ENCODE assay signal across 14 cellular contexts in genomic region chr15:22844421-22845288, GRCh38. TPM values are rescaled to one million over a fixed set of nuclear protein-coding genes. Genes with fewer than 3 reads are reported as not detected.
DNase-seq lines count a peak whose midpoint lies in the region; ATAC-seq and TF ChIP-seq lines count a peak whose summit lies in the region.
"Had no signal": no experiment of that assay in that cellular context is flagged by ENCODE, and none has a peak within 500 bp of the region (broad histone marks: within the 10 kb centered on the region; RNA-seq: fewer than 3 reads in every experiment).

No MANE protein-coding gene starts in this region.

- no peak for ATAC-seq in stimulated activated naive CD8-positive, alpha-beta T cell treated with anti-CD3 and anti-CD28 coated beads, Interleukin-15, amount 100 ng/mL, for 72 hours
- no peak for ATAC-seq in activated T-helper 17 cell treated with anti-CD3 and anti-CD28 coated beads, Interleukin-2, amount 50 U/mL, for 72 hours (replicated peaks)
- ATAC-seq in GM19455 (IDR thresholded peaks at IDR 0.05; ENCODE audit: unreplicated experiment) = no peak

- H3K4me3 Mint-ChIP-seq in stimulated activated naive CD8-positive, alpha-beta T cell treated with anti-CD3 and anti-CD28 coated beads, Interleukin-15, Interleukin-2, amounts not matched to agents 100 ng/mL and 50 ng/mL, for 24 hours = no peak overlapping the region
- H3K4me3 Mint-ChIP-seq in stimulated activated naive CD8-positive, alpha-beta T cell treated with anti-CD3 and anti-CD28 coated beads, Interleukin-15, amount 100 ng/mL, for 72 hours = no peak overlapping the region
- H3K4me3 Mint-ChIP-seq in activated T-helper 17 cell treated with anti-CD3 and anti-CD28 coated beads, Interleukin-2, amount 50 U/mL, for 72 hours = no peak overlapping the region
- H3K4me3 Mint-ChIP-seq in mesothelial cell of epicardium = no peak overlapping the region

- peaks cover 70% of the 10 kb centered on the region for H3K36me3 Mint-ChIP-seq in stimulated activated naive CD8-positive, alpha-beta T cell treated with anti-CD3 and anti-CD28 coated beads, Interleukin-15, Interleukin-2, amounts not matched to agents 100 ng/mL and 50 ng/mL, for 24 hours (ENCODE audit: low read depth)
- H3K36me3 Mint-ChIP-seq in activated T-helper 17 cell treated with anti-CD3 and anti-CD28 coated beads, Interleukin-2, amount 50 U/mL, for 72 hours (ENCODE audit: low read depth) = peaks cover 94% of the 10 kb centered on the region
- peaks cover 15% of the 10 kb centered on the region for H3K36me3 Mint-ChIP-seq in mesothelial cell of epicardium

- no peaks in the 10 kb centered on the region for H3K27me3 Mint-ChIP-seq in stimulated activated naive CD8-positive, alpha-beta T cell treated with anti-CD3 and anti-CD28 coated beads, Interleukin-15, Interleukin-2, amounts not matched to agents 100 ng/mL and 50 ng/mL, for 24 hours
- H3K27me3 Mint-ChIP-seq in stimulated activated naive CD8-positive, alpha-beta T cell treated with anti-CD3 and anti-CD28 coated beads, Interleukin-15, amount 100 ng/mL, for 72 hours = no peaks in the 10 kb centered on the region
- no peaks in the 10 kb centered on the region for H3K27me3 Mint-ChIP-seq in activated T-helper 17 cell treated with anti-CD3 and anti-CD28 coated beads, Interleukin-2, amount 50 U/mL, for 72 hours
- H3K27me3 Mint-ChIP-seq in mesothelial cell of epicardium (ENCODE audit: low read depth) = no peaks in the 10 kb centered on the region

- in situ Hi-C loops in ACHN (cut with HindIII; ENCODE audit: low pct_ligation_motif_present, low pct_unique_long_range_greater_than_20kb, low sequenced_read_pairs) = no loop called here

- TF ChIP-seq CTCF in mesothelial cell of epicardium (IDR thresholded peaks at IDR 0.05; ENCODE audit: unreplicated experiment) = no peak

- H3K4me1 Mint-ChIP-seq in stimulated activated naive CD8-positive, alpha-beta T cell treated with anti-CD3 and anti-CD28 coated beads, Interleukin-15, Interleukin-2, amounts not matched to agents 100 ng/mL and 50 ng/mL, for 24 hours (ENCODE audit: low read depth) = peaks cover 58% of the 10 kb centered on the region
- H3K4me1 Mint-ChIP-seq in stimulated activated naive CD8-positive, alpha-beta T cell treated with anti-CD3 and anti-CD28 coated beads, Interleukin-15, amount 100 ng/mL, for 72 hours = peaks cover 56% of the 10 kb centered on the region
- H3K4me1 Mint-ChIP-seq in activated T-helper 17 cell treated with anti-CD3 and anti-CD28 coated beads, Interleukin-2, amount 50 U/mL, for 72 hours = peaks cover 21% of the 10 kb centered on the region
- H3K4me1 Mint-ChIP-seq in mesothelial cell of epicardium = peaks cover 28% of the 10 kb centered on the region

- H3K27ac Mint-ChIP-seq in stimulated activated naive CD8-positive, alpha-beta T cell treated with anti-CD3 and anti-CD28 coated beads, Interleukin-15, Interleukin-2, amounts not matched to agents 100 ng/mL and 50 ng/mL, for 24 hours = peak overlapping the region; percentile 40
- H3K27ac Mint-ChIP-seq in stimulated activated naive CD8-positive, alpha-beta T cell treated with anti-CD3 and anti-CD28 coated beads, Interleukin-15, amount 100 ng/mL, for 72 hours = peak overlapping the region in 1 of 2 donors; percentile 35
- H3K27ac Mint-ChIP-seq in activated T-helper 17 cell treated with anti-CD3 and anti-CD28 coated beads, Interleukin-2, amount 50 U/mL, for 72 hours = peak overlapping the region; percentile 79
- peak overlapping the region; percentile 95 for H3K27ac Mint-ChIP-seq in mesothelial cell of epicardium

- no peak for DNase-seq in stimulated activated naive CD8-positive, alpha-beta T cell treated with anti-CD3 and anti-CD28 coated beads, Interleukin-15, amount 100 ng/mL, for 72 hours
- DNase-seq in mesothelial cell of epicardium (ENCODE audit: low spot score in 2 of 2, unreplicated experiment in 2 of 2) (no peak), NOMO-1 treated with dmso at 0.1 percent for 144 hours (lab: John Stamatoyannopoulos, UW; ENCODE audit: unreplicated experiment) (no peak), SKM-1 treated with dmso at 0.1 percent for 144 hours (lab: John Stamatoyannopoulos, UW; ENCODE audit: unreplicated experiment) (no peak), ACHN (no peak)
- DNase-seq: activated CD4-positive, alpha-beta T cell treated with anti-CD3 and anti-CD28 coated beads, Interleukin-2, amount 50 U/mL, for 4 hours; activated effector memory CD4-positive, alpha-beta T cell treated with anti-CD3 and anti-CD28 coated beads, Interleukin-2, amount 50 U/mL, for 16 hours; DMS 273 treated with DMSO at 0.1 percent for 48 hours; NCI-H1930; posterior cingulate gyrus; stomach had no signal

- no peaks in the 10 kb centered on the region for H3K9me3 Mint-ChIP-seq in stimulated activated naive CD8-positive, alpha-beta T cell treated with anti-CD3 and anti-CD28 coated beads, Interleukin-15, Interleukin-2, amounts not matched to agents 100 ng/mL and 50 ng/mL, for 24 hours
- H3K9me3 Mint-ChIP-seq in stimulated activated naive CD8-positive, alpha-beta T cell treated with anti-CD3 and anti-CD28 coated beads, Interleukin-15, amount 100 ng/mL, for 72 hours = no peaks in the 10 kb centered on the region
- no peaks in the 10 kb centered on the region for H3K9me3 Mint-ChIP-seq in activated T-helper 17 cell treated with anti-CD3 and anti-CD28 coated beads, Interleukin-2, amount 50 U/mL, for 72 hours
- H3K9me3 Mint-ChIP-seq in mesothelial cell of epicardium = no peaks in the 10 kb centered on the region

RNA-seq across cellular contexts. Expression of gene NIPA2, which starts 6.2 kb away (rescaled TPM):
- 10 to 100 TPM; 39.9 to 90.7 TPM for total RNA-seq in activated T-helper 17 cell treated with anti-CD3 and anti-CD28 coated beads, Interleukin-2, amount 50 U/mL, for 72 hours
- total RNA-seq in mesothelial cell of epicardium = 36.5 to 37.7 TPM (median 37.4 TPM) in 3 replicates

RNA-seq across cellular contexts. Expression of gene NIPA1, which starts 58.2 kb away (rescaled TPM):
- total RNA-seq in activated T-helper 17 cell treated with anti-CD3 and anti-CD28 coated beads, Interleukin-2, amount 50 U/mL, for 72 hours = 10 to 100 TPM; 14.5 to 21.2 TPM
- 7.8 to 9.9 TPM (median 8.8 TPM) in 3 replicates for total RNA-seq in mesothelial cell of epicardium
